ENCODE assay signal across 12 cellular contexts in genomic region chr10:84406592-84406991, GRCh38.
"Had no signal": no experiment of that assay in that cellular context is flagged by ENCODE, and none has a peak within 500 bp of the region (broad histone marks: within the 10 kb centered on the region; RNA-seq: fewer than 3 reads in every experiment).

No MANE protein-coding gene starts in this region.

- H3K4me1 ChIP-seq: prostate gland, right lobe of liver had no signal

- H3K27me3 ChIP-seq: gastrocnemius medialis, right lobe of liver had no signal

- H3K9me3 ChIP-seq: gastrocnemius medialis, prostate gland, right lobe of liver had no signal

- H3K36me3 ChIP-seq: gastrocnemius medialis, prostate gland, right lobe of liver had no signal

- H3K4me3 ChIP-seq: coronary artery, gastrocnemius medialis, prostate gland, right lobe of liver had no signal

- H3K27ac ChIP-seq: coronary artery, gastrocnemius medialis, right lobe of liver had no signal

- DNase-seq: activated CD4-positive, alpha-beta T cell treated with anti-CD3 and anti-CD28 coated beads, Interleukin-2, amount 50 U/mL, for 4 hours; activated gamma-delta T cell treated with Interleukin-2 at 50 U/mL for 16 hours; activated T-cell treated with anti-CD3 and anti-CD28 coated beads, Interleukin-2, amount 50 U/mL, for 48 hours; caudate nucleus; effector memory CD4-positive, alpha-beta T cell; gastrocnemius medialis; left ventricle myocardium superior; right lobe of liver; stimulated activated CD4-positive, alpha-beta T cell treated with anti-CD3 and anti-CD28 coated beads, Interleukin-2, amount 100 ng/mL, for 24 hours; stimulated activated naive CD4-positive, alpha-beta T cell treated with Interleukin-2 at 50 U/mL for 16 hours had no signal
